In genomic region chr9:136379401-136379800, GRCh38 we compare ENCODE assay signal across 28 cellular contexts.
"Had no signal": no experiment of that assay in that cellular context is flagged by ENCODE, and none has a peak within 500 bp of the region (broad histone marks: within the 10 kb centered on the region; RNA-seq: fewer than 3 reads in every experiment).

No MANE protein-coding gene starts in this region.

- H3K27me3 Mint-ChIP-seq: dendritic cell treated with granulocyte-macrophage colony-stimulating factor and Interleukin-4, amounts not matched to agents 40 ng/mL and 50 ng/mL, for 4 days; effector memory CD8-positive, alpha-beta T cell had no signal

- H3K4me3 Mint-ChIP-seq: dendritic cell treated with granulocyte-macrophage colony-stimulating factor and Interleukin-4, amounts not matched to agents 40 ng/mL and 50 ng/mL, for 4 days; effector memory CD8-positive, alpha-beta T cell; endodermal cell had no signal

- FAIRE-seq: colon, endometrium, endothelial cell of umbilical vein, frontal cortex had no signal

- DNase-seq: colonic mucosa; cortex of kidney; dermis blood vessel endothelial cell; dorsolateral prefrontal cortex; effector CD4-positive, alpha-beta T cell; effector CD8-positive, alpha-beta T cell; effector memory CD4-positive, alpha-beta T cell; effector memory CD8-positive, alpha-beta T cell; endodermal cell; erythroblast; esophagus squamous epithelium; foreskin fibroblast; foreskin melanocyte; gastrocnemius medialis; glutamatergic neuron; head of caudate nucleus; heart right ventricle had no signal

- H3K9me3 ChIP-seq: colonic mucosa, esophagus muscularis mucosa, esophagus squamous epithelium, gastrocnemius medialis, gastroesophageal sphincter, heart left ventricle, heart right ventricle had no signal

- H3K27ac Mint-ChIP-seq: effector memory CD8-positive, alpha-beta T cell; endodermal cell had no signal

- H3K27me3 ChIP-seq: colonic mucosa, dorsolateral prefrontal cortex, esophagus muscularis mucosa, esophagus squamous epithelium, gastrocnemius medialis, gastroesophageal sphincter, heart left ventricle, heart right ventricle had no signal

- ATAC-seq: effector memory CD8-positive, alpha-beta T cell; esophagus mucosa; gastrocnemius medialis; gastroesophageal sphincter had no signal

- H3K4me3 ChIP-seq: colonic mucosa, coronary artery, dorsolateral prefrontal cortex, esophagus muscularis mucosa, esophagus squamous epithelium, gastrocnemius medialis, gastroesophageal sphincter, heart left ventricle, heart right ventricle had no signal

- H3K9me3 Mint-ChIP-seq: dendritic cell treated with granulocyte-macrophage colony-stimulating factor and Interleukin-4, amounts not matched to agents 40 ng/mL and 50 ng/mL, for 4 days; effector memory CD8-positive, alpha-beta T cell; endodermal cell had no signal

- H3K4me1 Mint-ChIP-seq: endodermal cell had no signal

- H3K4me1 ChIP-seq: colonic mucosa, esophagus muscularis mucosa, esophagus squamous epithelium, gastrocnemius medialis, gastroesophageal sphincter had no signal

- H3K27ac ChIP-seq: colonic mucosa, coronary artery, dorsolateral prefrontal cortex, epithelial cell of prostate, esophagus muscularis mucosa, esophagus squamous epithelium, gastrocnemius medialis, gastroesophageal sphincter, heart left ventricle, heart right ventricle had no signal

- H3K36me3 ChIP-seq: colonic mucosa had no signal
